ENCODE assay signal across 34 cellular contexts in genomic region chr5:25423271-25423670, GRCh38.
DNase-seq lines count a peak whose midpoint lies in the region; ATAC-seq, FAIRE-seq and TF ChIP-seq lines count a peak whose summit lies in the region.
"Had no signal": no experiment of that assay in that cellular context is flagged by ENCODE, and none has a peak within 500 bp of the region (broad histone marks: within the 10 kb centered on the region; RNA-seq: fewer than 3 reads in every experiment).

No MANE protein-coding gene starts in this region.

- no peak overlapping the region for H2BK120ac ChIP-seq in H1 (replicated peaks; ENCODE audit: low read depth, low read length)
- no peak overlapping the region for H2BK120ac ChIP-seq in neuronal stem cell (ENCODE audit: low read depth, low read length)

- no peak for TF ChIP-seq EP300 in H1 (IDR thresholded peaks at IDR 0.05; ENCODE audit: borderline replicate concordance in 1 of 2, low read depth in 2 of 2, low read length in 2 of 2)

- no peak overlapping the region for H2BK20ac ChIP-seq in H1 (ENCODE audit: low read length)

- H4K8ac ChIP-seq in H1 (ENCODE audit: extremely low read depth, insufficient read depth, low read length) (no peak overlapping the region), neuronal stem cell (ENCODE audit: low read depth, low read length) (no peak overlapping the region)

- H3K36me3 Mint-ChIP-seq in GM23338 (ENCODE audit: low read depth) (peaks cover 35% of the 10 kb centered on the region; the same call in 2 of the 3 replicates), WTC11 (peaks cover 23% of the 10 kb centered on the region)
- H3K36me3 Mint-ChIP-seq: CD14-positive monocyte; CD4-positive, alpha-beta memory T cell; CD4-positive, CD25-positive, alpha-beta regulatory T cell; CD8-positive, alpha-beta memory T cell; CD8-positive, alpha-beta T cell had no signal

- 0 out of 2 replicates have a peak, but pooled peaks cover 5% of the 10 kb centered on the region for H3K4me1 ChIP-seq in GM23338 (ENCODE audit: insufficient read depth)
- no peaks in the 10 kb centered on the region for H3K4me1 ChIP-seq in H1 (replicated peaks in 1 of 4; ENCODE audit: control insufficient read depth in 3 of 4, insufficient read depth in 4 of 4, low read length in 3 of 4)
- no peaks in the 10 kb centered on the region for H3K4me1 ChIP-seq in neuronal stem cell (ENCODE audit: control insufficient read depth in 2 of 2, insufficient read depth in 1 of 2, low read depth in 1 of 2, low read length in 2 of 2)
- H3K4me1 ChIP-seq: A549; BE2C; BLaER1; BLaER1 treated with 17β-estradiol and CSF1 and Interleukin-3, amounts not matched to agents 10 nM and 100 nM; Caco-2 had no signal

- ATAC-seq in GM23338 (no peak), WTC11 (no peak), GM18870 (IDR thresholded peaks at IDR 0.05; ENCODE audit: unreplicated experiment) (no peak)
- ATAC-seq: A549; CD8-positive, alpha-beta T cell had no signal

- H4K20me1 ChIP-seq in GM23338 (replicated peaks; ENCODE audit: insufficient read depth) (peaks cover 52% of the 10 kb centered on the region), H1 (replicated peaks in 1 of 2; ENCODE audit: control insufficient read depth in 1 of 2, insufficient read depth in 2 of 2, low read length in 2 of 2) (peaks cover 6 to 11% of the 10 kb centered on the region in 2 experiments)
- H4K20me1 ChIP-seq: BLaER1; BLaER1 treated with 17β-estradiol and CSF1 and Interleukin-3, amounts not matched to agents 10 nM and 100 nM had no signal

- H3K4me3 Mint-ChIP-seq in GM23338 = no peak overlapping the region
- H3K4me3 Mint-ChIP-seq in WTC11 = no peak overlapping the region
- H3K4me3 Mint-ChIP-seq: B cell; CD14-positive monocyte; CD4-positive, alpha-beta memory T cell; CD4-positive, alpha-beta T cell; CD4-positive, CD25-positive, alpha-beta regulatory T cell; CD8-positive, alpha-beta memory T cell; CD8-positive, alpha-beta T cell had no signal

- no peak overlapping the region for H3K9ac ChIP-seq in H1 (replicated peaks in 1 of 4; ENCODE audit: extremely low read depth in 1 of 4, low read depth in 3 of 4, low read length in 3 of 4)
- no peak overlapping the region for H3K9ac ChIP-seq in neuronal stem cell (ENCODE audit: low read depth, low read length, poor library complexity)
- H3K9ac ChIP-seq: BLaER1; BLaER1 treated with 17β-estradiol and CSF1 and Interleukin-3, amounts not matched to agents 10 nM and 100 nM had no signal

- no peak for FAIRE-seq in H1 (lab: Jason Lieb, UNC)
- FAIRE-seq: A549, D721Med had no signal

- no peak for DNase-seq in GM23338 (ENCODE audit: low spot score)
- DNase-seq in WTC11 (ENCODE audit: low spot score) = no peak
- DNase-seq in H1 (ENCODE audit: low read depth in 1 of 2, low spot score in 2 of 2) = no peak
- DNase-seq in neuronal stem cell (ENCODE audit: low spot score) = no peak
- DNase-seq in stimulated activated CD8-positive, alpha-beta memory T cell treated with anti-CD3 and anti-CD28 coated beads, Interleukin-4, amount 100 ng/mL, for 48 hours = no peak
- DNase-seq: 8988T; ACHN; AML-193; BE2C; C1 segment of cervical spinal cord; Caco-2; Calu3; CD4-positive, alpha-beta memory T cell; CD4-positive, alpha-beta T cell; CD4-positive, CD25-positive, alpha-beta regulatory T cell; CD8-positive, alpha-beta memory T cell; CD8-positive, alpha-beta T cell; COR-L47; DMS 273 treated with DMSO at 0.1 percent for 48 hours; DMS153; DMS53; DMS79; DMS79 treated with DMSO at 0.1 percent for 48 hours; DND-41; EL had no signal

- no peak overlapping the region for H2AFZ ChIP-seq in GM23338
- H2AFZ ChIP-seq in H1 (ENCODE audit: low read length) = no peak overlapping the region
- H2AFZ ChIP-seq in neuronal stem cell (ENCODE audit: low read length) = no peak overlapping the region

- CTCF ChIA-PET in WTC11 (lab: Charles Lee) (no interaction called here), H1 (lab: Charles Lee; ENCODE audit: partially characterized antibody) (no interaction called here)

- H3K4ac ChIP-seq in H1 (replicated peaks; ENCODE audit: insufficient read length, low read depth, low read length) = no peak overlapping the region
- H3K4ac ChIP-seq in neuronal stem cell (ENCODE audit: low read length) = no peak overlapping the region

- TF ChIP-seq POLR2A in H1 (IDR thresholded peaks at IDR 0.05; ENCODE audit: control extremely low read depth in 1 of 2, low read depth in 2 of 2, low read length in 2 of 2) = peak; percentile 47 to 48; a peak in 2 of 3 replicates

- no peaks in the 10 kb centered on the region for H3K9me2 ChIP-seq in GM23338 (ENCODE audit: insufficient read depth)

- 0 out of 2 replicates have a peak, but pooled peaks cover 11% of the 10 kb centered on the region for H3F3A ChIP-seq in GM23338 (replicated peaks; ENCODE audit: low read depth)

- H3K9me3 Mint-ChIP-seq in GM23338 (no peaks in the 10 kb centered on the region; the same call in 1 of the 3 replicates), WTC11 (no peaks in the 10 kb centered on the region)

- H2BK12ac ChIP-seq in H1 (ENCODE audit: low read depth, low read length) (no peak overlapping the region), neuronal stem cell (ENCODE audit: low read length) (no peak overlapping the region)

- H3K56ac ChIP-seq in H1 (replicated peaks; ENCODE audit: insufficient read length, low read depth, low read length) = no peak overlapping the region

- no peak overlapping the region for H2BK15ac ChIP-seq in H1 (ENCODE audit: low read length)
- H2BK15ac ChIP-seq in neuronal stem cell (ENCODE audit: low read length) = no peak overlapping the region

- TF ChIP-seq CTCF in GM23338 (conservative IDR thresholded peaks at IDR 0.05; ENCODE audit: low read depth in 2 of 2) (no peak), WTC11 (IDR thresholded peaks at IDR 0.05) (no peak), H1 (IDR thresholded peaks at IDR 0.05; ENCODE audit: control extremely low read depth in 1 of 3, insufficient read depth in 1 of 3, low read depth in 1 of 3, low read length in 3 of 3) (no peak)

- H3K14ac ChIP-seq in H1 (ENCODE audit: insufficient read length) (no peak overlapping the region), neuronal stem cell (ENCODE audit: low read length) (no peak overlapping the region)

- H4K5ac ChIP-seq in H1 (ENCODE audit: insufficient read length, low read depth, low read length) = no peak overlapping the region

- H3K27ac ChIP-seq in GM23338 (ENCODE audit: low read depth) (no peak overlapping the region), H1 (ENCODE audit: low read depth, low read length) (no peak overlapping the region), neuronal stem cell (replicated peaks; ENCODE audit: low read length) (no peak overlapping the region)
- H3K27ac ChIP-seq: 22Rv1; A549; BLaER1; BLaER1 treated with 17β-estradiol and CSF1 and Interleukin-3, amounts not matched to agents 10 nM and 100 nM; C4-2B had no signal

- no peaks in the 10 kb centered on the region for H3K79me1 ChIP-seq in H1 (ENCODE audit: low read depth, low read length)
- H3K79me1 ChIP-seq in neuronal stem cell (ENCODE audit: low read depth, low read length) = no peaks in the 10 kb centered on the region

- H3K23me2 ChIP-seq in H1 (ENCODE audit: low read depth, low read length) = no peaks in the 10 kb centered on the region

- WGBS in H1 (ENCODE audit: extremely low coverage in 1 of 2, insufficient coverage in 1 of 2, insufficient read length in 1 of 2, insufficient replicate concordance in 2 of 2, low coverage in 1 of 2, low lambda C conversion rate in 2 of 2, missing lambda C conversion rate in 1 of 2), 2 experiments = 88% methylated on average over 1 of the region's 1 CpG; no CpG with 5 or more reads in 1 of the 2 experiments
- WGBS in neuronal stem cell (ENCODE audit: extremely low coverage in 2 of 2, insufficient read length in 2 of 2, insufficient replicate concordance in 1 of 2), 2 donors = no CpG with 5 or more reads among the region's 1 CpG

- peaks cover 53% of the 10 kb centered on the region for H3K79me2 ChIP-seq in GM23338 (replicated peaks; ENCODE audit: insufficient read depth)
- peaks cover 0 to 54% of the 10 kb centered on the region in 2 experiments; a peak in 2 of 4 replicates for H3K79me2 ChIP-seq in H1 (ENCODE audit: control insufficient read depth in 1 of 2, insufficient read depth in 2 of 2, low read length in 2 of 2)

- H3K27me3 Mint-ChIP-seq in GM23338 (ENCODE audit: insufficient read depth, low read depth, poor library complexity) (peaks cover 2% of the 10 kb centered on the region), WTC11 (ENCODE audit: low read depth) (no peaks in the 10 kb centered on the region)
- H3K27me3 Mint-ChIP-seq: B cell; CD4-positive, alpha-beta memory T cell; CD4-positive, alpha-beta T cell; CD4-positive, CD25-positive, alpha-beta regulatory T cell; CD8-positive, alpha-beta memory T cell had no signal

- H2BK5ac ChIP-seq in H1 (ENCODE audit: low read depth, low read length) (no peak overlapping the region), neuronal stem cell (ENCODE audit: low read length) (no peak overlapping the region)

- H3K27ac Mint-ChIP-seq in GM23338 (no peak overlapping the region; the same call in 1 of the 2 replicates), WTC11 (peak overlapping the region; percentile 23; the same call in 1 of the 2 replicates)
- H3K27ac Mint-ChIP-seq: B cell; CD14-positive monocyte; CD4-positive, alpha-beta memory T cell; CD4-positive, alpha-beta T cell; CD4-positive, CD25-positive, alpha-beta regulatory T cell; CD8-positive, alpha-beta memory T cell; CD8-positive, alpha-beta T cell had no signal

- H3K36me3 ChIP-seq in GM23338 (ENCODE audit: insufficient read depth) (peaks cover 4% of the 10 kb centered on the region; the same call in 1 of the 2 replicates), H1 (ENCODE audit: control insufficient read depth in 2 of 4, insufficient read depth in 4 of 4, low read length in 3 of 4) (peaks cover 0 to 61% (median 4%) of the 10 kb centered on the region in 4 experiments; a peak in 3 of 8 replicates), neuronal stem cell (replicated peaks in 1 of 2; ENCODE audit: control insufficient read depth in 2 of 2, insufficient read depth in 2 of 2, low read length in 2 of 2) (no peaks in the 10 kb centered on the region)
- H3K36me3 ChIP-seq: BE2C; BLaER1; BLaER1 treated with 17β-estradiol and CSF1 and Interleukin-3, amounts not matched to agents 10 nM and 100 nM had no signal

- H3K4me2 ChIP-seq in GM23338 (no peak overlapping the region), H1 (ENCODE audit: insufficient read depth in 1 of 2, low read depth in 2 of 2, low read length in 2 of 2) (no peak overlapping the region), neuronal stem cell (ENCODE audit: insufficient read depth, low read length, poor library complexity, severe bottlenecking) (no peak overlapping the region)
- H3K4me2 ChIP-seq: A549; BLaER1; BLaER1 treated with 17β-estradiol and CSF1 and Interleukin-3, amounts not matched to agents 10 nM and 100 nM had no signal

- no peak overlapping the region for H2AK5ac ChIP-seq in H1 (ENCODE audit: low read depth, low read length)
- no peak overlapping the region for H2AK5ac ChIP-seq in neuronal stem cell (ENCODE audit: low read depth, low read length)

- TF ChIP-seq RAD21 in H1 (IDR thresholded peaks at IDR 0.05 in 1 of 2, conservative IDR thresholded peaks at IDR 0.05 in 1 of 2; ENCODE audit: low read depth in 2 of 2, low read length in 2 of 2) = no peak

- H3K4me3 ChIP-seq in GM23338 = no peak overlapping the region
- H3K4me3 ChIP-seq in H1 (ENCODE audit: extremely low read depth in 1 of 4, insufficient read depth in 2 of 4, low read depth in 3 of 4, low read length in 4 of 4) = no peak overlapping the region
- no peak overlapping the region for H3K4me3 ChIP-seq in neuronal stem cell (ENCODE audit: low read length in 2 of 2)
- H3K4me3 ChIP-seq: A549; BLaER1; BLaER1 treated with 17β-estradiol and CSF1 and Interleukin-3, amounts not matched to agents 10 nM and 100 nM had no signal

- H3K4me1 Mint-ChIP-seq in GM23338 (peaks cover 24% of the 10 kb centered on the region), WTC11 (peaks cover 15% of the 10 kb centered on the region)
- H3K4me1 Mint-ChIP-seq: B cell; CD14-positive monocyte; CD4-positive, alpha-beta memory T cell; CD4-positive, CD25-positive, alpha-beta regulatory T cell; CD8-positive, alpha-beta memory T cell had no signal

- H3K9me3 ChIP-seq in H1 (ENCODE audit: insufficient read depth in 2 of 2, low read depth in 1 of 2, low read length in 1 of 2) (no peaks in the 10 kb centered on the region), neuronal stem cell (replicated peaks in 1 of 2; ENCODE audit: control insufficient read depth in 2 of 2, insufficient read depth in 1 of 2, low read depth in 1 of 2, low read length in 2 of 2) (no peaks in the 10 kb centered on the region)
- H3K9me3 ChIP-seq: A549; BE2C; BLaER1; BLaER1 treated with 17β-estradiol and CSF1 and Interleukin-3, amounts not matched to agents 10 nM and 100 nM; Caco-2 had no signal

- H3K23ac ChIP-seq in H1 (ENCODE audit: insufficient read length) = no peak overlapping the region
- H3K23ac ChIP-seq in neuronal stem cell (ENCODE audit: low read depth, low read length, poor library complexity) = no peak overlapping the region

- H3K27me3 ChIP-seq in GM23338 (ENCODE audit: insufficient read depth) (no peaks in the 10 kb centered on the region), H1 (replicated peaks in 1 of 4; ENCODE audit: control insufficient read depth in 3 of 4, extremely low read depth in 1 of 4, insufficient read depth in 3 of 4, low read length in 3 of 4) (no peaks in the 10 kb centered on the region), neuronal stem cell (ENCODE audit: control insufficient read depth in 3 of 3, insufficient read depth in 3 of 3, low read depth in 1 of 3, low read length in 3 of 3) (no peaks in the 10 kb centered on the region)
- H3K27me3 ChIP-seq: BE2C; BLaER1; BLaER1 treated with 17β-estradiol and CSF1 and Interleukin-3, amounts not matched to agents 10 nM and 100 nM had no signal

- POLR2A ChIA-PET in WTC11 (lab: Charles Lee) (no interaction called here), H1 (lab: Charles Lee; ENCODE audit: partially characterized antibody) (interaction anchor here (0.6 to 1.1 kb wide), 3 partner anchors 14 to 47 kb away, joined by 3 to 5 read pairs (median 4); no protein-coding TSS in a partner anchor)

- H3K18ac ChIP-seq in H1 (ENCODE audit: extremely low read depth, low read length) = no peak overlapping the region
- H3K18ac ChIP-seq in neuronal stem cell (ENCODE audit: low read length) = no peak overlapping the region

- H4K91ac ChIP-seq in H1 (replicated peaks; ENCODE audit: insufficient read length, low read length) (no peak overlapping the region), neuronal stem cell (ENCODE audit: low read depth, low read length, poor library complexity) (no peak overlapping the region)
